Comparison of ENCODE assay signal across 8 cellular contexts in genomic region chr17:55751720-55752250, GRCh38. TPM values are rescaled to one million over a fixed set of nuclear protein-coding genes. Genes with fewer than 3 reads are reported as not detected.
DNase-seq lines count a peak whose midpoint lies in the region; ATAC-seq lines count a peak whose summit lies in the region.

No MANE protein-coding gene starts in this region.

- H3K9ac ChIP-seq in subcutaneous abdominal adipose tissue (ENCODE audit: low read length in 5 of 5), result peak overlapping the region in 4 of 5 donors; percentile 30 to 90 (median 72)

- CTCF ChIA-PET in activated CD4-positive, alpha-beta T cell treated with anti-CD3 and anti-CD28 coated beads for 36 hours (lab: Charles Lee), result interaction anchor here (0.6 to 3.2 kb wide), 4 partner anchors 11 to 33 kb away, joined by 3 to 29 read pairs (median 5); no protein-coding TSS in a partner anchor

- peak overlapping the region; percentile 44 for H3K27ac Mint-ChIP-seq in activated CD4-positive, alpha-beta T cell treated with anti-CD3 and anti-CD28 coated beads for 36 hours
- peak overlapping the region; percentile 31 for H3K27ac Mint-ChIP-seq in activated naive CD8-positive, alpha-beta T cell treated with anti-CD3 and anti-CD28 coated beads, Interleukin-2, amount 50 U/mL, for 24 hours

- H3K36me3 Mint-ChIP-seq in activated CD4-positive, alpha-beta T cell treated with anti-CD3 and anti-CD28 coated beads for 36 hours (ENCODE audit: low read depth), result no peaks in the 10 kb centered on the region
- no peaks in the 10 kb centered on the region for H3K36me3 Mint-ChIP-seq in activated naive CD8-positive, alpha-beta T cell treated with anti-CD3 and anti-CD28 coated beads, Interleukin-2, amount 50 U/mL, for 24 hours (ENCODE audit: low read depth)

- no peaks in the 10 kb centered on the region for H3K27me3 ChIP-seq in subcutaneous abdominal adipose tissue (ENCODE audit: control insufficient read depth in 5 of 5, insufficient read depth in 4 of 5, low read length in 5 of 5)

- H3K36me3 ChIP-seq in subcutaneous abdominal adipose tissue (ENCODE audit: control insufficient read depth in 5 of 5, insufficient read depth in 5 of 5, low read length in 5 of 5), result peaks cover 0 to 10% (median 7%) of the 10 kb centered on the region in 5 donors

- H3K9me3 Mint-ChIP-seq in activated CD4-positive, alpha-beta T cell treated with anti-CD3 and anti-CD28 coated beads for 36 hours (ENCODE audit: low read depth), result no peaks in the 10 kb centered on the region
- no peaks in the 10 kb centered on the region for H3K9me3 Mint-ChIP-seq in activated naive CD8-positive, alpha-beta T cell treated with anti-CD3 and anti-CD28 coated beads, Interleukin-2, amount 50 U/mL, for 24 hours

- peaks cover 18% of the 10 kb centered on the region for H3K27me3 Mint-ChIP-seq in activated CD4-positive, alpha-beta T cell treated with anti-CD3 and anti-CD28 coated beads for 36 hours
- H3K27me3 Mint-ChIP-seq in activated naive CD8-positive, alpha-beta T cell treated with anti-CD3 and anti-CD28 coated beads, Interleukin-2, amount 50 U/mL, for 24 hours, result peaks cover 11% of the 10 kb centered on the region

- peaks cover 11% of the 10 kb centered on the region for H3K4me1 Mint-ChIP-seq in activated CD4-positive, alpha-beta T cell treated with anti-CD3 and anti-CD28 coated beads for 36 hours
- H3K4me1 Mint-ChIP-seq in activated naive CD8-positive, alpha-beta T cell treated with anti-CD3 and anti-CD28 coated beads, Interleukin-2, amount 50 U/mL, for 24 hours, result peaks cover 15% of the 10 kb centered on the region

- H3K9me3 ChIP-seq in subcutaneous abdominal adipose tissue (ENCODE audit: control insufficient read depth in 5 of 5, low read length in 5 of 5), result no peaks in the 10 kb centered on the region

- H3K4me1 ChIP-seq in subcutaneous abdominal adipose tissue (ENCODE audit: control insufficient read depth in 5 of 5, insufficient read depth in 5 of 5, low read length in 5 of 5), result peaks cover 2 to 24% (median 16%) of the 10 kb centered on the region in 5 donors

- POLR2A ChIA-PET in activated CD4-positive, alpha-beta T cell treated with anti-CD3 and anti-CD28 coated beads for 36 hours (lab: Charles Lee), result no interaction called here

- peak overlapping the region; percentile 69 for H3K27ac ChIP-seq in subcutaneous abdominal adipose tissue (ENCODE audit: low read depth, low read length)

- H3K4me3 Mint-ChIP-seq in activated CD4-positive, alpha-beta T cell treated with anti-CD3 and anti-CD28 coated beads for 36 hours, result peak overlapping the region; percentile 77
- H3K4me3 Mint-ChIP-seq in activated naive CD8-positive, alpha-beta T cell treated with anti-CD3 and anti-CD28 coated beads, Interleukin-2, amount 50 U/mL, for 24 hours, result peak overlapping the region; percentile 85

- intact Hi-C loops in activated CD4-positive, alpha-beta T cell treated with anti-CD3 and anti-CD28 coated beads for 36 hours (cut with DNase I, micrococcal nuclease), result loop anchor here in 1 of 2 experiments (2.0 kb wide), 1 partner anchor 331 kb away; the partner anchor contains the start of gene MMD

- ATAC-seq in activated CD4-positive, alpha-beta T cell treated with anti-CD3 and anti-CD28 coated beads for 36 hours, result no peak
- no peak for ATAC-seq in activated naive CD8-positive, alpha-beta T cell treated with anti-CD3 and anti-CD28 coated beads, Interleukin-2, amount 50 U/mL, for 24 hours
- peak; percentile 28 for ATAC-seq in left lobe of liver

- no peak for DNase-seq in activated CD4-positive, alpha-beta T cell treated with anti-CD3 and anti-CD28 coated beads for 36 hours
- no peak for DNase-seq in activated CD4-positive, alpha-beta T cell treated with anti-CD3 and anti-CD28 coated beads for 4 hours
- no peak for DNase-seq in activated naive CD8-positive, alpha-beta T cell treated with anti-CD3 and anti-CD28 coated beads, Interleukin-2, amount 50 U/mL, for 24 hours
- no peak for DNase-seq in left lobe of liver (ENCODE audit: low spot score)
- no peak for DNase-seq in NCI-H2171 treated with DMSO at 0.1 percent for 48 hours (lab: John Stamatoyannopoulos, UW)
- DNase-seq in GM19240 (ENCODE audit: insufficient read length, low spot score), result no peak
- no peak for DNase-seq in SKM-1 treated with dmso at 0.1 percent for 144 hours (lab: John Stamatoyannopoulos, UW; ENCODE audit: unreplicated experiment)

- peak overlapping the region; percentile 80 to 96 (median 83) for H3K4me3 ChIP-seq in subcutaneous abdominal adipose tissue (ENCODE audit: low read depth in 1 of 5, low read length in 5 of 5)

RNA-seq across cellular contexts. Expression of gene PCTP, which starts 0.9 kb away (rescaled TPM):
- 1 to 10 TPM; 7.6 to 8.1 TPM for total RNA-seq in activated CD4-positive, alpha-beta T cell treated with anti-CD3 and anti-CD28 coated beads for 36 hours
- total RNA-seq in left lobe of liver, result 74.1 TPM

RNA-seq across cellular contexts. Expression of gene TMEM100, which starts 29.1 kb away (rescaled TPM):
- not detected for total RNA-seq in activated CD4-positive, alpha-beta T cell treated with anti-CD3 and anti-CD28 coated beads for 36 hours
- 7.0 TPM for total RNA-seq in left lobe of liver
